In the genomic region with DNA sequence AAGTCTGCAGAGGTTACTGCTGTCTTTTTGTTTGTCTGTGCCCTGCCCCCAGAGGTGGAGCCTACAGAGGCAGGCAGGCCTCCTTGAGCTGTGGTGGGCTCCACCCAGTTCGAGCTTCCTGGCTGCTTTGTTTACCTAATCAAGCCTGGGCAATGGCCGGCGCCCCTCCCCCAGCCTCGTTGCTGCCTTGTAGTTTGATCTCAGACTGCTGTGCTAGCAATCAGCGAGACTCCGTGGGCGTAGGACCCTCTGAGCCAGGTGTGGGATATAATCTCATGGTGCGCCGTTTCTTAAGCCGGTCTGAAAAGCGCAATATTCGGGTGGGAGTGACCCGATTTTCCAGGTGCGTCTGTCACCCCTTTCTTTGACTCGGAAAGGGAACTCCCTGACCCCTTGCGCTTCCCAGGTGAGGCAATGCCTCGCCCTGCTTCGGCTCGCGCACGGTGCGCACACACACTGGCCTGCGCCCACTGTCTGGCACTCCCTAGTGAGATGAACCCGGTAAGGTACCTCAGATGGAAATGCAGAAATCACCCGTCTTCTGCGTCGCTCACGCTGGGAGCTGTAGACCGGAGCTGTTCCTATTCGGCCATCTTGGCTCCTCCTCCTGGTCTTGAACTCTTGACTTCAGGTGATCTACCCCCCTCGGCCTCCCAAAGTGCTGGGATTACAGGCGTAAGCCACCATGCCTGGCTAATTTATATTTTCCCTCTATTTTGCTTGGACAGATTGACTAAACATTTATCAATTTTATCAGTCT, we compare ENCODE assay signal across 1 cellular context.
TF ChIP-seq lines count a peak whose summit lies in the region.

No MANE protein-coding gene starts in this region.

TF ChIP-seq in HepG2, 621 proteins besides CTCF, POLR2A, EP300 and RAD21 (continued from another document):
- TF ChIP-seq PAXIP1 (CRISPR knock-in tag; conservative IDR thresholded peaks at IDR 0.05) (peak; percentile 51; the same call in 1 of the 2 replicates), ETV5 (CRISPR knock-in tag; IDR thresholded peaks at IDR 0.05; ENCODE audit: borderline replicate concordance) (peak; percentile 19; the same call in 1 of the 2 replicates), POGZ (CRISPR knock-in tag; IDR thresholded peaks at IDR 0.05) (0 out of 2 replicates have a peak, but pooled peaks have one; percentile 19)
